ENCODE assay signal across 28 cellular contexts in genomic region chr3:189597918-189598317, GRCh38. TPM values are rescaled to one million over a fixed set of nuclear protein-coding genes. Genes with fewer than 3 reads are reported as not detected.
DNase-seq lines count a peak whose midpoint lies in the region; ATAC-seq, FAIRE-seq and TF ChIP-seq lines count a peak whose summit lies in the region.
"Had no signal": no experiment of that assay in that cellular context is flagged by ENCODE, and none has a peak within 500 bp of the region (broad histone marks: within the 10 kb centered on the region; RNA-seq: fewer than 3 reads in every experiment).

No MANE protein-coding gene starts in this region.

- no peak overlapping the region for H3K4me3 ChIP-seq in A549
- H3K4me3 ChIP-seq in IMR-90 (ENCODE audit: insufficient read depth, low read depth, low read length) = no peak overlapping the region
- H3K4me3 ChIP-seq in small intestine (ENCODE audit: low read depth in 1 of 2, low read length in 2 of 2) = no peak overlapping the region
- H3K4me3 ChIP-seq: BLaER1, GM12878 had no signal

- BruUV-seq in IMR-90 (replicated peaks; lab: Mats Ljungman, UMichigan) = no TSS peak

- intact Hi-C loops in IMR-90 (cut with micrococcal nuclease) = no loop called here

- H2AK9ac ChIP-seq in IMR-90 (replicated peaks; ENCODE audit: low read depth, low read length, poor library complexity) = no peak overlapping the region

- H2BK120ac ChIP-seq in IMR-90 (ENCODE audit: low read depth, low read length) = no peak overlapping the region

- no peak overlapping the region for H2AFZ ChIP-seq in IMR-90 (replicated peaks; ENCODE audit: low read length, poor library complexity)

- H2AK5ac ChIP-seq in IMR-90 (ENCODE audit: low read depth, low read length) = no peak overlapping the region

- H3K27me3 Mint-ChIP-seq in activated naive CD4-positive, alpha-beta T cell treated with anti-CD3 and anti-CD28 coated beads, Interleukin-2, amount 50 U/mL, for 24 hours = no peaks in the 10 kb centered on the region
- H3K27me3 Mint-ChIP-seq: CD4-positive, alpha-beta memory T cell; CD8-positive, alpha-beta memory T cell had no signal

- TF ChIP-seq POLR2A in A549 (IDR thresholded peaks at IDR 0.05; ENCODE audit: low read length) = no peak
- no peak for TF ChIP-seq POLR2A in IMR-90 (IDR thresholded peaks at IDR 0.05; ENCODE audit: low read depth, low read length)

- H3K4ac ChIP-seq in IMR-90 (ENCODE audit: low read depth, low read length) = no peak overlapping the region

- no peak for DNase-seq in activated naive CD4-positive, alpha-beta T cell (lab: John Stamatoyannopoulos, UW)
- no peak for DNase-seq in A549 (ENCODE audit: low read depth in 1 of 2, low spot score in 1 of 2)
- DNase-seq in IMR-90 = no peak
- no peak for DNase-seq in small intestine
- DNase-seq: ACHN; BE2C; C1 segment of cervical spinal cord; CD4-positive, alpha-beta memory T cell; CD4-positive, CD25-positive, alpha-beta regulatory T cell; CD8-positive, alpha-beta memory T cell; COR-L47; DMS 273 treated with DMSO at 0.1 percent for 48 hours; DMS153; DMS53; DMS79; DND-41; EL; GDM1 had no signal

- H3K4me1 ChIP-seq in A549 = no peaks in the 10 kb centered on the region
- H3K4me1 ChIP-seq in IMR-90 (ENCODE audit: control insufficient read depth, insufficient read depth, low read length) = no peaks in the 10 kb centered on the region
- H3K4me1 ChIP-seq in small intestine (ENCODE audit: control insufficient read depth in 2 of 2, insufficient read depth in 1 of 2, low read depth in 1 of 2, low read length in 1 of 2) = no peaks in the 10 kb centered on the region
- H3K4me1 ChIP-seq: BE2C, BLaER1 had no signal

- in situ Hi-C loops in IMR-90 (cut with MboI; ENCODE audit: low sequenced_read_pairs) = no loop called here

- peaks cover 7% of the 10 kb centered on the region for H3K4me1 Mint-ChIP-seq in activated naive CD4-positive, alpha-beta T cell treated with anti-CD3 and anti-CD28 coated beads, Interleukin-2, amount 50 U/mL, for 24 hours
- H3K4me1 Mint-ChIP-seq: CD8-positive, alpha-beta memory T cell had no signal

- no peak for FAIRE-seq in A549 (lab: Jason Lieb, UNC)
- no peak for FAIRE-seq in small intestine (lab: Jason Lieb, UNC)
- FAIRE-seq: GM12878, GM12892, GM18507 had no signal

- H4K20me1 ChIP-seq in IMR-90 (ENCODE audit: insufficient read depth, low read length) = no peaks in the 10 kb centered on the region
- H4K20me1 ChIP-seq: BLaER1 had no signal

- H3K36me3 ChIP-seq in IMR-90 (ENCODE audit: control insufficient read depth, insufficient read depth, low read length) (no peaks in the 10 kb centered on the region), small intestine (ENCODE audit: control insufficient read depth in 2 of 2, insufficient read depth in 2 of 2, low read length in 2 of 2) (no peaks in the 10 kb centered on the region)
- H3K36me3 ChIP-seq: BE2C, BLaER1 had no signal

- no peak overlapping the region for H4K91ac ChIP-seq in IMR-90 (ENCODE audit: insufficient read depth, low read depth, low read length)

- no peak overlapping the region for H3K18ac ChIP-seq in IMR-90 (ENCODE audit: low read depth, low read length)

- H3K27ac Mint-ChIP-seq in activated naive CD4-positive, alpha-beta T cell treated with anti-CD3 and anti-CD28 coated beads, Interleukin-2, amount 50 U/mL, for 24 hours = peak overlapping the region; percentile 62
- H3K27ac Mint-ChIP-seq: CD14-positive monocyte; CD4-positive, alpha-beta memory T cell; CD4-positive, CD25-positive, alpha-beta regulatory T cell; CD8-positive, alpha-beta memory T cell had no signal

- no peak overlapping the region for H3K4me3 Mint-ChIP-seq in activated naive CD4-positive, alpha-beta T cell treated with anti-CD3 and anti-CD28 coated beads, Interleukin-2, amount 50 U/mL, for 24 hours
- H3K4me3 Mint-ChIP-seq: CD14-positive monocyte; CD4-positive, alpha-beta memory T cell; CD4-positive, CD25-positive, alpha-beta regulatory T cell; CD8-positive, alpha-beta memory T cell had no signal

- TF ChIP-seq RAD21 in A549 (conservative IDR thresholded peaks at IDR 0.05 in 1 of 2, IDR thresholded peaks at IDR 0.05 in 1 of 2) (no peak), IMR-90 (IDR thresholded peaks at IDR 0.05; ENCODE audit: low read length) (no peak)

- no peaks in the 10 kb centered on the region for H3K27me3 ChIP-seq in IMR-90 (ENCODE audit: control insufficient read depth, insufficient read depth, low read length)
- H3K27me3 ChIP-seq in small intestine (ENCODE audit: control insufficient read depth in 2 of 2, insufficient read depth in 2 of 2, low read length in 2 of 2) = no peaks in the 10 kb centered on the region
- H3K27me3 ChIP-seq: BE2C, BLaER1 had no signal

- no peak for TF ChIP-seq EP300 in A549 (IDR thresholded peaks at IDR 0.05)

- POLR2A ChIA-PET in A549 (lab: Yijun Ruan, JAX) = no interaction called here
- POLR2A ChIA-PET in IMR-90 (lab: Charles Lee; ENCODE audit: unreplicated experiment) = no interaction called here

- peaks cover 3% of the 10 kb centered on the region for H3K9me3 Mint-ChIP-seq in activated naive CD4-positive, alpha-beta T cell treated with anti-CD3 and anti-CD28 coated beads, Interleukin-2, amount 50 U/mL, for 24 hours
- H3K9me3 Mint-ChIP-seq: CD8-positive, alpha-beta memory T cell had no signal

- no peak overlapping the region for H2BK20ac ChIP-seq in IMR-90 (ENCODE audit: low read depth, low read length)

- WGBS in A549 (ENCODE audit: missing lambda C conversion rate) = 81% methylated on average over 2 of the region's 2 CpGs
- WGBS in IMR-90 (ENCODE audit: extremely low coverage in 2 of 2, insufficient read length in 1 of 2), 2 experiments = no CpG with 5 or more reads among the region's 2 CpGs
- WGBS in small intestine, 3 donors = 77 to 97% (median 77%) methylated on average over 2 of the region's 2 CpGs

- CTCF ChIA-PET in A549 (lab: Yijun Ruan, JAX) = no interaction called here
- CTCF ChIA-PET in IMR-90 (lab: Yijun Ruan, JAX) = no interaction called here

- H4K8ac ChIP-seq in IMR-90 (ENCODE audit: low read depth in 2 of 2, low read length in 2 of 2) = no peak overlapping the region

- no peak overlapping the region for H3K27ac ChIP-seq in A549
- H3K27ac ChIP-seq in IMR-90 (ENCODE audit: insufficient read depth, low read length) = no peak overlapping the region
- H3K27ac ChIP-seq in small intestine (ENCODE audit: low read depth in 1 of 2, low read length in 1 of 2) = no peak overlapping the region
- H3K27ac ChIP-seq: 22Rv1, BLaER1 had no signal

- TF ChIP-seq CTCF in A549 (IDR thresholded peaks at IDR 0.05) (no peak), IMR-90 (conservative IDR thresholded peaks at IDR 0.05; ENCODE audit: low read depth, low read length) (no peak)

- H3K9me3 ChIP-seq in A549 = no peaks in the 10 kb centered on the region
- no peaks in the 10 kb centered on the region for H3K9me3 ChIP-seq in IMR-90 (ENCODE audit: control insufficient read depth, insufficient read depth, low read length)
- no peaks in the 10 kb centered on the region for H3K9me3 ChIP-seq in small intestine (ENCODE audit: control insufficient read depth, low read depth)
- H3K9me3 ChIP-seq: BE2C had no signal

- H3K36me3 Mint-ChIP-seq in activated naive CD4-positive, alpha-beta T cell treated with anti-CD3 and anti-CD28 coated beads, Interleukin-2, amount 50 U/mL, for 24 hours = no peaks in the 10 kb centered on the region
- H3K36me3 Mint-ChIP-seq: CD14-positive monocyte; CD4-positive, alpha-beta memory T cell; CD4-positive, CD25-positive, alpha-beta regulatory T cell; CD8-positive, alpha-beta memory T cell had no signal

- no peak overlapping the region for H3K9ac ChIP-seq in IMR-90 (ENCODE audit: low read depth, low read length)
- H3K9ac ChIP-seq: BLaER1 had no signal

- no peak overlapping the region for H3K23ac ChIP-seq in IMR-90 (ENCODE audit: low read depth, low read length)

- no peak overlapping the region for H3K14ac ChIP-seq in IMR-90 (replicated peaks; ENCODE audit: low read depth, low read length)

- H4K5ac ChIP-seq in IMR-90 (ENCODE audit: low read depth, low read length) = no peak overlapping the region

- H3K56ac ChIP-seq in IMR-90 (ENCODE audit: extremely low read depth, insufficient read depth, low read length) = no peak overlapping the region

- ATAC-seq in A549 = no peak
- ATAC-seq in IMR-90 (ENCODE audit: low read depth) = no peak
- ATAC-seq in HG02610 (IDR thresholded peaks at IDR 0.05; ENCODE audit: unreplicated experiment) = no peak
- ATAC-seq: GM12878 had no signal

- H3K9me1 ChIP-seq in IMR-90 (ENCODE audit: insufficient read depth, low read length) = no peaks in the 10 kb centered on the region

- H2BK5ac ChIP-seq in IMR-90 (ENCODE audit: low read depth, low read length, poor library complexity, severe bottlenecking) = no peak overlapping the region

- dilution Hi-C loops in IMR-90 (cut with HindIII; ENCODE audit: low sequenced_read_pairs, unreplicated experiment) = no loop called here

- no peaks in the 10 kb centered on the region for H3K79me1 ChIP-seq in IMR-90 (ENCODE audit: low read depth in 1 of 2, low read length in 2 of 2)

- H2BK15ac ChIP-seq in IMR-90 (ENCODE audit: low read depth, low read length) = no peak overlapping the region

- H3K4me2 ChIP-seq in A549 (no peak overlapping the region), IMR-90 (ENCODE audit: low read depth, low read length) (no peak overlapping the region)
- H3K4me2 ChIP-seq: BLaER1 had no signal

TF ChIP-seq in A549, 52 proteins besides CTCF, POLR2A, EP300 and RAD21:
- TF ChIP-seq KDM5A (IDR thresholded peaks at IDR 0.05) (no peak), MAFK (IDR thresholded peaks at IDR 0.05; ENCODE audit: partially characterized antibody) (peak; percentile 28), ZSCAN20 (CRISPR knock-in tag; IDR thresholded peaks at IDR 0.05) (no peak)
TF ChIP-seq in A549: peak in this region for 1.

TF ChIP-seq in IMR-90, 13 proteins besides CTCF, POLR2A, EP300 and RAD21:
- TF ChIP-seq MAFK (IDR thresholded peaks at IDR 0.05; ENCODE audit: low read depth, low read length) (peak; percentile 52), RFX5 (IDR thresholded peaks at IDR 0.05; ENCODE audit: low read depth, low read length) (no peak)

RNA-seq across cellular contexts. Expression of gene TP63, which starts 33.3 kb away (rescaled TPM):
- polyA plus RNA-seq in A549 (2011; rRNA removed) (5.4 and 7.6 TPM in 2 replicates), A549 (2017; fragmentation: RNase III; extraction: RNeasy Plus Mini Kit Qiagen cat#74134 plus additional on column Dnase treatment) (0.97 to 2.1 TPM (median 1.5 TPM) in 3 replicates), IMR-90 (2012; rRNA removed) (not detected in 2 replicates), small intestine (under 1 TPM in 2 of 3 donors, not detected in 1; under 0.01 to 0.03 TPM)
- polyA plus RNA-seq in A549 (2012; cell fraction: cytosol; rRNA removed) = 1.9 and 2.3 TPM in 2 replicates
- polyA plus RNA-seq in A549 (2012; cell fraction: nucleus; rRNA removed) = 3.9 and 4.4 TPM in 2 replicates
- polyA minus RNA-seq in A549 (2011; rRNA and poly(A)+ RNA removed) = 19.3 and 21.4 TPM in 2 replicates
- not detected in 2 replicates for total RNA-seq in IMR-90 (2012; rRNA removed)
- not detected in 2 replicates for polyA plus RNA-seq in IMR-90 (2012; cell fraction: cytosol; rRNA removed)
- not detected in 2 replicates for polyA plus RNA-seq in IMR-90 (2012; cell fraction: nucleus; rRNA removed; ENCODE audit: low replicate concordance)
- total RNA-seq: G401 had no signal
- polyA plus RNA-seq: AG04450, CD14-positive monocyte had no signal
